Comparison of ENCODE assay signal across 10 cellular contexts in genomic region chr16:85425061-85425662, GRCh38.
DNase-seq lines count a peak whose midpoint lies in the region; ATAC-seq and TF ChIP-seq lines count a peak whose summit lies in the region.
"Had no signal": no experiment of that assay in that cellular context is flagged by ENCODE, and none has a peak within 500 bp of the region (broad histone marks: within the 10 kb centered on the region; RNA-seq: fewer than 3 reads in every experiment).

No MANE protein-coding gene starts in this region.

- no peaks in the 10 kb centered on the region for H3K36me3 Mint-ChIP-seq in activated naive CD4-positive, alpha-beta T cell treated with anti-CD3 and anti-CD28 coated beads, Interleukin-2, amount 50 U/mL, for 72 hours
- H3K36me3 Mint-ChIP-seq: CD8-positive, alpha-beta T cell had no signal

- peaks cover 0 to 4% (median 0%) of the 10 kb centered on the region in 45 donors for H3K27me3 ChIP-seq in dorsolateral prefrontal cortex

- DNase-seq in activated naive CD4-positive, alpha-beta T cell treated with anti-CD3 and anti-CD28 coated beads, Interleukin-2, amount 50 U/mL, for 72 hours (ENCODE audit: low spot score in 2 of 2): peak; percentile 0 to 46
- no peak for DNase-seq in activated naive CD4-positive, alpha-beta T cell treated with anti-CD3 and anti-CD28 coated beads, Interleukin-2, amount 50 U/mL, for 16 hours
- peak; percentile 55 for DNase-seq in NCI-H146 treated with DMSO at 0.1 percent for 48 hours (lab: John Stamatoyannopoulos, UW; ENCODE audit: unreplicated experiment)
- peak in 6 of 10 donors; percentile 3 to 40 (median 24) for DNase-seq in dorsolateral prefrontal cortex
- DNase-seq in sciatic nerve (ENCODE audit: low spot score): peak; percentile 46
- DNase-seq: mammary epithelial cell, NCI-H1694 had no signal

- H3K27ac Mint-ChIP-seq in activated naive CD4-positive, alpha-beta T cell treated with anti-CD3 and anti-CD28 coated beads, Interleukin-2, amount 50 U/mL, for 72 hours: no peak overlapping the region
- H3K27ac Mint-ChIP-seq: CD8-positive, alpha-beta T cell had no signal

- H3K4me3 ChIP-seq in dorsolateral prefrontal cortex: peak overlapping the region in 4 of 59 donors; percentile 17 to 43 (median 36)

- intact Hi-C loops in dorsolateral prefrontal cortex (cut with DNase I) (loop anchor here in 1 of 2 donors (5.0 kb wide), 1 partner anchor 148 kb away; no protein-coding TSS in a partner anchor), sciatic nerve (cut with DNase I) (loop anchor here (5.0 to 10.0 kb wide), 2 partner anchors 123 to 180 kb away; no protein-coding TSS in a partner anchor)

- peak overlapping the region in 3 of 59 donors; percentile 19 to 44 (median 19) for H3K27ac ChIP-seq in dorsolateral prefrontal cortex

- no peak for TF ChIP-seq CTCF in dorsolateral prefrontal cortex (IDR thresholded peaks at IDR 0.05 in 54 of 56, conservative IDR thresholded peaks at IDR 0.05 in 2 of 56; ENCODE audit: low read depth in 1 of 56, partially characterized antibody in 56 of 56)

- no peak for ATAC-seq in activated naive CD4-positive, alpha-beta T cell treated with anti-CD3 and anti-CD28 coated beads, Interleukin-2, amount 50 U/mL, for 72 hours
- ATAC-seq in sciatic nerve (no peak), HG02623 (IDR thresholded peaks at IDR 0.05; ENCODE audit: unreplicated experiment) (no peak), GM19455 (IDR thresholded peaks at IDR 0.05; ENCODE audit: unreplicated experiment) (no peak)
- ATAC-seq: CD8-positive, alpha-beta T cell had no signal

- no peaks in the 10 kb centered on the region for H3K9me3 Mint-ChIP-seq in activated naive CD4-positive, alpha-beta T cell treated with anti-CD3 and anti-CD28 coated beads, Interleukin-2, amount 50 U/mL, for 72 hours
- H3K9me3 Mint-ChIP-seq: CD8-positive, alpha-beta T cell had no signal
